13 cellular contexts compared by ENCODE assay signal in genomic region chr12:115771065-115771464, GRCh38.
DNase-seq lines count a peak whose midpoint lies in the region; ATAC-seq and TF ChIP-seq lines count a peak whose summit lies in the region.
"Had no signal": no experiment of that assay in that cellular context is flagged by ENCODE, and none has a peak within 500 bp of the region (broad histone marks: within the 10 kb centered on the region; RNA-seq: fewer than 3 reads in every experiment).

No MANE protein-coding gene starts in this region.

- no peaks in the 10 kb centered on the region for H3K4me1 ChIP-seq in neural progenitor cell
- H3K4me1 ChIP-seq: esophagus squamous epithelium, SJSA1 had no signal

- H3K9me3 Mint-ChIP-seq in neural progenitor cell: no peaks in the 10 kb centered on the region
- H3K9me3 Mint-ChIP-seq in activated T-cell treated with anti-CD3 and anti-CD28 coated beads, Interleukin-2, amount 50 U/mL, for 72 hours: no peaks in the 10 kb centered on the region

- H4K20me1 ChIP-seq in neural progenitor cell (ENCODE audit: low read depth): no peaks in the 10 kb centered on the region

- H3K27ac Mint-ChIP-seq in neural progenitor cell: no peak overlapping the region
- H3K27ac Mint-ChIP-seq in activated T-cell treated with anti-CD3 and anti-CD28 coated beads, Interleukin-2, amount 50 U/mL, for 72 hours: no peak overlapping the region
- H3K27ac Mint-ChIP-seq: activated CD8-positive, alpha-beta T cell treated with anti-CD3 and anti-CD28 coated beads, Interleukin-2, amount 10 ng/mL, durations not matched to agents 7 days and 5 days had no signal

- DNase-seq in ELF-1 (ENCODE audit: low read depth, low spot score): peak; percentile 40
- peak; percentile 14 for DNase-seq in NCI-H2196 treated with DMSO at 0.1 percent for 48 hours (lab: John Stamatoyannopoulos, UW; ENCODE audit: unreplicated experiment)
- peak; percentile 20 for DNase-seq in choroid plexus epithelial cell (ENCODE audit: low read depth)
- peak; percentile 44 for DNase-seq in neural progenitor cell (ENCODE audit: low spot score)
- no peak for DNase-seq in activated T-cell treated with anti-CD3 and anti-CD28 coated beads, Interleukin-2, amount 50 U/mL, for 72 hours
- DNase-seq: activated CD8-positive, alpha-beta T cell treated with anti-CD3 and anti-CD28 coated beads, Interleukin-2, amount 10 ng/mL, durations not matched to agents 7 days and 5 days; aorta; esophagus squamous epithelium; NCI-H2029; retina had no signal

- H3K36me3 Mint-ChIP-seq in neural progenitor cell: no peaks in the 10 kb centered on the region
- peaks cover 0 to 2% of the 10 kb centered on the region in 2 donors for H3K36me3 Mint-ChIP-seq in activated T-cell treated with anti-CD3 and anti-CD28 coated beads, Interleukin-2, amount 50 U/mL, for 72 hours (ENCODE audit: insufficient read depth in 2 of 2)

- peaks cover 6% of the 10 kb centered on the region for H3K4me1 Mint-ChIP-seq in neural progenitor cell
- no peaks in the 10 kb centered on the region for H3K4me1 Mint-ChIP-seq in activated T-cell treated with anti-CD3 and anti-CD28 coated beads, Interleukin-2, amount 50 U/mL, for 72 hours (ENCODE audit: low read depth)

- no peaks in the 10 kb centered on the region for H3K27me3 ChIP-seq in neural progenitor cell
- H3K27me3 ChIP-seq: SJSA1 had no signal

- TF ChIP-seq CTCF in choroid plexus epithelial cell (conservative IDR thresholded peaks at IDR 0.05; ENCODE audit: low read depth, low read length) (peak; percentile 32), neural progenitor cell (IDR thresholded peaks at IDR 0.05) (peak; percentile 49)

- H3K79me2 ChIP-seq in neural progenitor cell (ENCODE audit: low read depth): no peaks in the 10 kb centered on the region

- ATAC-seq in GM21390 (IDR thresholded peaks at IDR 0.05; ENCODE audit: unreplicated experiment) (no peak), HG02970 (IDR thresholded peaks at IDR 0.05; ENCODE audit: low FRiP score, unreplicated experiment) (no peak)
- no peak for ATAC-seq in activated T-cell treated with anti-CD3 and anti-CD28 coated beads, Interleukin-2, amount 50 U/mL, for 72 hours (replicated peaks in 1 of 2)
- ATAC-seq: activated CD8-positive, alpha-beta T cell treated with anti-CD3 and anti-CD28 coated beads, Interleukin-2, amount 10 ng/mL, durations not matched to agents 7 days and 5 days had no signal

- H3K36me3 ChIP-seq in neural progenitor cell: no peaks in the 10 kb centered on the region
- H3K36me3 ChIP-seq: esophagus squamous epithelium, SJSA1 had no signal

- no peaks in the 10 kb centered on the region for H3K9me3 ChIP-seq in neural progenitor cell (ENCODE audit: low read depth)
- H3K9me3 ChIP-seq: esophagus squamous epithelium, SJSA1 had no signal

- no peak overlapping the region for H3K4me2 ChIP-seq in neural progenitor cell

- no peak overlapping the region for H2AFZ ChIP-seq in neural progenitor cell (replicated peaks)

- H3F3A ChIP-seq in neural progenitor cell (ENCODE audit: low read depth): no peaks in the 10 kb centered on the region

- peaks cover 19% of the 10 kb centered on the region for H3K27me3 Mint-ChIP-seq in neural progenitor cell (ENCODE audit: insufficient read depth, low read depth)
- H3K27me3 Mint-ChIP-seq in activated T-cell treated with anti-CD3 and anti-CD28 coated beads, Interleukin-2, amount 50 U/mL, for 72 hours (ENCODE audit: low read depth): peaks cover 7% of the 10 kb centered on the region

- H3K27ac ChIP-seq in neural progenitor cell: no peak overlapping the region
- H3K27ac ChIP-seq: esophagus squamous epithelium, SJSA1 had no signal

- H3K4me3 ChIP-seq in choroid plexus epithelial cell (ENCODE audit: low read depth, low read length) (no peak overlapping the region), neural progenitor cell (no peak overlapping the region)
- H3K4me3 ChIP-seq: esophagus squamous epithelium, SJSA1 had no signal

- H3K4me3 Mint-ChIP-seq in neural progenitor cell: no peak overlapping the region
- no peak overlapping the region for H3K4me3 Mint-ChIP-seq in activated T-cell treated with anti-CD3 and anti-CD28 coated beads, Interleukin-2, amount 50 U/mL, for 72 hours
- H3K4me3 Mint-ChIP-seq: activated CD8-positive, alpha-beta T cell treated with anti-CD3 and anti-CD28 coated beads, Interleukin-2, amount 10 ng/mL, durations not matched to agents 7 days and 5 days had no signal

- no peak overlapping the region for H3K9ac ChIP-seq in neural progenitor cell

Comparison
In these comparisons a context has a peak if more than half of its experiments do, and no peak if none do; other contexts are left out.
1. DNase-seq: peak in ELF-1 (single experiment), NCI-H2196 treated with DMSO at 0.1 percent for 48 hours (single experiment), choroid plexus epithelial cell (single experiment) and neural progenitor cell (single experiment); none in activated T-cell treated with anti-CD3 and anti-CD28 coated beads, Interleukin-2, amount 50 U/mL, for 72 hours (0 of 2).